In the genomic region with DNA sequence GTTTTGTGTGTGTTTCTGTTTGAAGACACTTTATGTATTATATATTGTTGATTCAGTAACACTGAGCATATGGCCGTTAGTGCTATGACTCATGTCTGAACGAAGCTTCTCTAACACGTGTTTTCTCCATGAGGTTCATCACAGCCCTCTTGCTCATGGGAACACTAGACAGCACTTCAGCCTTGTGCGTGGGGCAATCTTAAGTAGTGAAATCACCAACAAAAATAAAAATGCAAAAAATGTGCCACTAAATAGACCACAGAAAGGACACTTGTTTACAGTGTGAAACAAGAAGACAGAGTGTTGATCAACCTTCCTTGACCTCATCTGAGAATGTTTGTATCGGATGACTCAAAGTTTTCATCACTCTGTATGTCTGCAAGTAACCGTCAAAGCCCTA, we compare ENCODE assay signal across 2 cellular contexts.
TF ChIP-seq lines count a peak whose summit lies in the region.

No MANE protein-coding gene starts in this region.

TF ChIP-seq in IMR-90, 13 proteins besides CTCF, POLR2A, EP300 and RAD21 (continued from another document):
- TF ChIP-seq ELK1 (IDR thresholded peaks at IDR 0.05; ENCODE audit: borderline replicate concordance, low read depth, low read length) (no peak), MXI1 (IDR thresholded peaks at IDR 0.05; ENCODE audit: borderline replicate concordance, low read depth, low read length) (peak; percentile 95), MAFK (IDR thresholded peaks at IDR 0.05; ENCODE audit: low read depth, low read length) (peak; percentile 15; the same call in 1 of the 2 replicates), SMC3 (IDR thresholded peaks at IDR 0.05; ENCODE audit: low read depth, low read length) (no peak)
- TF ChIP-seq, protein P1, sequence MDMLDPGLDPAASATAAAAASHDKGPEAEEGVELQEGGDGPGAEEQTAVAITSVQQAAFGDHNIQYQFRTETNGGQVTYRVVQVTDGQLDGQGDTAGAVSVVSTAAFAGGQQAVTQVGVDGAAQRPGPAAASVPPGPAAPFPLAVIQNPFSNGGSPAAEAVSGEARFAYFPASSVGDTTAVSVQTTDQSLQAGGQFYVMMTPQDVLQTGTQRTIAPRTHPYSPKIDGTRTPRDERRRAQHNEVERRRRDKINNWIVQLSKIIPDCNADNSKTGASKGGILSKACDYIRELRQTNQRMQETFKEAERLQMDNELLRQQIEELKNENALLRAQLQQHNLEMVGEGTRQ (IDR thresholded peaks at IDR 0.05; ENCODE audit: low read depth, low read length), result peak; percentile 65; the same call in 1 of the 2 replicates

TF ChIP-seq in SK-N-SH treated with all-trans-retinoic acid at 6 μM for 48 hours, 23 proteins besides CTCF, POLR2A, EP300 and RAD21 (continued from another document):
- TF ChIP-seq, protein P2, sequence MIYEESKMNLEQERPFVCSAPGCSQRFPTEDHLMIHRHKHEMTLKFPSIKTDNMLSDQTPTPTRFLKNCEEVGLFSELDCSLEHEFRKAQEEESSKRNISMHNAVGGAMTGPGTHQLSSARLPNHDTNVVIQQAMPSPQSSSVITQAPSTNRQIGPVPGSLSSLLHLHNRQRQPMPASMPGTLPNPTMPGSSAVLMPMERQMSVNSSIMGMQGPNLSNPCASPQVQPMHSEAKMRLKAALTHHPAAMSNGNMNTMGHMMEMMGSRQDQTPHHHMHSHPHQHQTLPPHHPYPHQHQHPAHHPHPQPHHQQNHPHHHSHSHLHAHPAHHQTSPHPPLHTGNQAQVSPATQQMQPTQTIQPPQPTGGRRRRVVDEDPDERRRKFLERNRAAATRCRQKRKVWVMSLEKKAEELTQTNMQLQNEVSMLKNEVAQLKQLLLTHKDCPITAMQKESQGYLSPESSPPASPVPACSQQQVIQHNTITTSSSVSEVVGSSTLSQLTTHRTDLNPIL (CRISPR knock-in tag; IDR thresholded peaks at IDR 0.05; ENCODE audit: low read depth), result no peak
- TF ChIP-seq, protein P3, sequence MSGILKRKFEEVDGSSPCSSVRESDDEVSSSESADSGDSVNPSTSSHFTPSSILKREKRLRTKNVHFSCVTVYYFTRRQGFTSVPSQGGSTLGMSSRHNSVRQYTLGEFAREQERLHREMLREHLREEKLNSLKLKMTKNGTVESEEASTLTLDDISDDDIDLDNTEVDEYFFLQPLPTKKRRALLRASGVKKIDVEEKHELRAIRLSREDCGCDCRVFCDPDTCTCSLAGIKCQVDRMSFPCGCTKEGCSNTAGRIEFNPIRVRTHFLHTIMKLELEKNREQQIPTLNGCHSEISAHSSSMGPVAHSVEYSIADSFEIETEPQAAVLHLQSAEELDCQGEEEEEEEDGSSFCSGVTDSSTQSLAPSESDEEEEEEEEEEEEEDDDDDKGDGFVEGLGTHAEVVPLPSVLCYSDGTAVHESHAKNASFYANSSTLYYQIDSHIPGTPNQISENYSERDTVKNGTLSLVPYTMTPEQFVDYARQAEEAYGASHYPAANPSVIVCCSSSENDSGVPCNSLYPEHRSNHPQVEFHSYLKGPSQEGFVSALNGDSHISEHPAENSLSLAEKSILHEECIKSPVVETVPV (CRISPR knock-in tag; IDR thresholded peaks at IDR 0.05), result no peak
- TF ChIP-seq TSHZ2 (CRISPR knock-in tag; IDR thresholded peaks at IDR 0.05) (no peak), CSDC2 (CRISPR knock-in tag; IDR thresholded peaks at IDR 0.05) (no peak), ZFP3 (CRISPR knock-in tag; IDR thresholded peaks at IDR 0.05) (no peak), TCF4 (CRISPR knock-in tag; IDR thresholded peaks at IDR 0.05; ENCODE audit: borderline replicate concordance) (no peak), BACH2 (CRISPR knock-in tag; IDR thresholded peaks at IDR 0.05; ENCODE audit: borderline replicate concordance) (no peak), ESRRG (CRISPR knock-in tag; IDR thresholded peaks at IDR 0.05) (no peak), PPARA (CRISPR knock-in tag; IDR thresholded peaks at IDR 0.05; ENCODE audit: borderline replicate concordance) (no peak), ZFP30 (CRISPR knock-in tag; IDR thresholded peaks at IDR 0.05) (no peak)
